15 cellular contexts compared by ENCODE assay signal in the genomic region with DNA sequence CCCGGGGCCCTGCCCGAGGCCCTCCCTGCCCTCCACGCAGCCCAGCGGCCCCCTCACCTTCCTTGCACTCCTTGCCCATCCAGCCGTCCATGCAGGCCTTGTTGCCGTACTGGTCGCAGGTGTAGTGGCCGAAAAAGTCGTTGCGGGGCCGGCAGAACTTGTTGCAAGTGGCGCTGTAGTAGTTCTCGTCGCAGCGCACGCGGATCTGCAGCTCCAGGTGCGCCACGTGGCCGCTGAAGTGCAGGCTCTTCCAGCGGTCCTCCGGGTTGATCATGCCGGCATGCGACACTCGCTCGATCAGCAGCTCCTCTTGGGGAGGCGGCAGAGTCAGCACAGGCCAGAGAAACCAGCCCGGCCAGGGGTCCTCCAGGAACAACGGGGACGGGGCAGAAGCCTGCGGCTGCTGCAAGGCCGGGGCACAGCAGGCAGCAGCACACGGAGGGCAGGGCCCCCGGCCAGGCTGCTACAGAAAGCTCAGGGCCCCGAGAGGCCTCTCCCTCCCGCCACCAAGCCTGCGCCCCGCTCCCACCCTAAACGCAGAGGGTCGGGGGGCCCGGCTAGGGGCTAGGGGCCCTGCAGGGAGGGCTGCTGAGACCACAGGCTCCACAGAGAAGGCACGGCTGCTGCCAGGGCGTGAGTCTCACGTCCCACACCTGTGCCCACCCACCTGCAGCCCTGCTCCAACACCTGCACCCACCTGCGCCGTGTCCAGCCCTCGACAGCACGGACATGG.
"Had no signal": no experiment of that assay in that cellular context is flagged by ENCODE, and none has a peak within 500 bp of the region (broad histone marks: within the 10 kb centered on the region; RNA-seq: fewer than 3 reads in every experiment).

No MANE protein-coding gene starts in this region.

- H3K4me1 ChIP-seq: gastroesophageal sphincter, sigmoid colon, stomach, vagina had no signal

- H3K36me3 ChIP-seq: gastroesophageal sphincter, sigmoid colon, vagina had no signal

- H3K27ac ChIP-seq: gastroesophageal sphincter, sigmoid colon, stomach, vagina had no signal

- H3K27me3 ChIP-seq: sigmoid colon, stomach, vagina had no signal

- H3K9me3 ChIP-seq: gastroesophageal sphincter, sigmoid colon, stomach, vagina had no signal

- ATAC-seq: activated CD4-positive, alpha-beta T cell treated with anti-CD3 and anti-CD28 coated beads for 36 hours; gastroesophageal sphincter; stimulated activated effector memory CD8-positive, alpha-beta T cell treated with anti-CD3 and anti-CD28 coated beads, Interleukin-12 subunit alpha, Interleukin-12 subunit beta, amount 100 ng/mL, for 72 hours had no signal

- DNase-seq: activated CD4-positive, alpha-beta T cell treated with anti-CD3 and anti-CD28 coated beads for 36 hours; activated CD4-positive, alpha-beta T cell treated with anti-CD3 and anti-CD28 coated beads, Interleukin-2, amount 50 U/mL, for 48 hours; activated gamma-delta T cell; effector CD4-positive, alpha-beta T cell; left colon; occipital lobe; sigmoid colon; stimulated activated CD4-positive, alpha-beta T cell treated with anti-CD3 and anti-CD28 coated beads, Interleukin-4, amount 100 ng/mL, for 24 hours; stomach; trophoblast cell had no signal

- FAIRE-seq: bronchial epithelial cell, TTC549 had no signal

- H3K4me3 ChIP-seq: gastroesophageal sphincter, sigmoid colon, stomach, vagina had no signal
